Comparison of ENCODE assay signal across 8 cellular contexts in genomic region chr11:17275376-17276235, GRCh38. TPM values are rescaled to one million over a fixed set of nuclear protein-coding genes. Genes with fewer than 3 reads are reported as not detected.
A peak's percentile ranks its signal among the peaks of the same experiment; 100 is the strongest.
DNase-seq lines count a peak whose midpoint lies in the region; ATAC-seq and TF ChIP-seq lines count a peak whose summit lies in the region.

No MANE protein-coding gene starts in this region.

- H3K4me3 ChIP-seq in BJ (ENCODE audit: low read depth, low read length) (peak overlapping the region; percentile 70), brain microvascular endothelial cell (ENCODE audit: low read depth, low read length) (peak overlapping the region; percentile 83), mucosa of rectum (ENCODE audit: low read length in 2 of 2) (peak overlapping the region; percentile 72 to 82)

- H3K27ac ChIP-seq in brain microvascular endothelial cell: peak overlapping the region; percentile 84
- H3K27ac ChIP-seq in mucosa of rectum (ENCODE audit: low read depth in 2 of 2, low read length in 2 of 2): peak overlapping the region; percentile 81 to 87

- peaks cover 2 to 5% of the 10 kb centered on the region in 2 donors for H3K4me1 ChIP-seq in mucosa of rectum (ENCODE audit: control insufficient read depth in 2 of 2, insufficient read depth in 2 of 2, low read length in 2 of 2)

- DNase-seq in BJ (ENCODE audit: low read depth): no peak
- DNase-seq in M059J (ENCODE audit: low read depth): peak; percentile 54
- DNase-seq in brain microvascular endothelial cell: no peak
- DNase-seq in stimulated activated CD4-positive, alpha-beta T cell treated with anti-CD3 and anti-CD28 coated beads, Interleukin-4, amount 100 ng/mL, for 4 hours: no peak
- no peak for DNase-seq in putamen (ENCODE audit: low spot score)
- DNase-seq in stimulated activated CD4-positive, alpha-beta T cell treated with anti-CD3 and anti-CD28 coated beads, Interleukin-4, amount 100 ng/mL, for 24 hours: no peak

- peak overlapping the region; percentile 85 to 86 for H3K9ac ChIP-seq in mucosa of rectum (ENCODE audit: low read depth in 1 of 2, low read length in 2 of 2)

- no peak for ATAC-seq in HG03571 (IDR thresholded peaks at IDR 0.05; ENCODE audit: unreplicated experiment)

- in situ Hi-C loops in brain microvascular endothelial cell (cut with HindIII; ENCODE audit: low pct_ligation_motif_present, low sequenced_read_pairs): no loop called here

- no peaks in the 10 kb centered on the region for H3K9me3 ChIP-seq in mucosa of rectum (ENCODE audit: control insufficient read depth in 2 of 2, low read length in 2 of 2)

- no peaks in the 10 kb centered on the region for H3K36me3 ChIP-seq in BJ (ENCODE audit: control insufficient read depth, insufficient read depth, low read length)
- H3K36me3 ChIP-seq in brain microvascular endothelial cell (replicated peaks): no peaks in the 10 kb centered on the region
- H3K36me3 ChIP-seq in mucosa of rectum (ENCODE audit: control insufficient read depth in 2 of 2, insufficient read depth in 2 of 2, low read length in 2 of 2): no peaks in the 10 kb centered on the region

- H3K27me3 ChIP-seq in BJ (ENCODE audit: control insufficient read depth, insufficient read depth, low read length) (no peaks in the 10 kb centered on the region), brain microvascular endothelial cell (replicated peaks) (no peaks in the 10 kb centered on the region), mucosa of rectum (ENCODE audit: control insufficient read depth in 2 of 2, insufficient read depth in 2 of 2, low read length in 2 of 2) (no peaks in the 10 kb centered on the region)

- POLR2A ChIA-PET in BJ (lab: Charles Lee): no interaction called here

- CTCF ChIA-PET in BJ (lab: Yijun Ruan, JAX): interaction anchor here (0.6 to 2.7 kb wide), 4 partner anchors 8 to 78 kb away, joined by 3 to 10 read pairs (median 3); no protein-coding TSS in a partner anchor

- TF ChIP-seq CTCF in BJ (IDR thresholded peaks at IDR 0.05; ENCODE audit: insufficient read depth, low read depth, low read length): no peak
- TF ChIP-seq CTCF in brain microvascular endothelial cell (IDR thresholded peaks at IDR 0.05; ENCODE audit: low read depth, low read length, missing control alignments): no peak

RNA-seq across cellular contexts. Expression of gene NUCB2, which starts 0.9 kb away (rescaled TPM):
- polyA plus RNA-seq in BJ (2011; rRNA removed): 119 and 196 TPM in 2 replicates
- 29.9 and 33.4 TPM in 2 replicates for polyA minus RNA-seq in BJ (2011; rRNA and poly(A)+ RNA removed)
- 126 and 173 TPM in 2 replicates for total RNA-seq in M059J (2014; rRNA removed; shearing (Covaris generic))
